In genomic region chr2:151261240-151261976, GRCh38 we compare ENCODE assay signal across 8 cellular contexts. TPM values are rescaled to one million over a fixed set of nuclear protein-coding genes. Genes with fewer than 3 reads are reported as not detected.
A peak's percentile ranks its signal among the peaks of the same experiment; 100 is the strongest.
DNase-seq lines count a peak whose midpoint lies in the region; ATAC-seq and TF ChIP-seq lines count a peak whose summit lies in the region.

RBM43 (minus strand) TSS chr2:151261863; CDS start chr2:151261727, 136 bp downstream.

- H3K36me3 Mint-ChIP-seq in IgD-negative memory B cell: no peaks in the 10 kb centered on the region
- no peaks in the 10 kb centered on the region for H3K36me3 Mint-ChIP-seq in activated T-helper 2 cell treated with anti-CD3 and anti-CD28 coated beads, Interferon-gamma antibody, Interleukin-2, Interleukin-4, amounts not matched to agents 10 μg/mL and 5 μg/mL and 100 μg/mL, durations not matched to agents 14 hours and 24 hours and 36 hours (ENCODE audit: low read depth)
- H3K36me3 Mint-ChIP-seq in natural killer cell treated with Interleukin-12 subunit alpha and Interleukin-12 subunit beta and Interleukin-15 and Interleukin-18, amount 100 ng/mL, for 72 hours: no peaks in the 10 kb centered on the region

- H3K36me3 ChIP-seq in Panc1 (ENCODE audit: control insufficient read depth, insufficient read depth, low read length): no peaks in the 10 kb centered on the region

- TF ChIP-seq CTCF in Panc1 (IDR thresholded peaks at IDR 0.05) (no peak; the same call in 1 of the 2 replicates), fibroblast of pulmonary artery (IDR thresholded peaks at IDR 0.05; ENCODE audit: low read length, missing control alignments) (no peak)

- intact Hi-C loops in Panc1 (cut with micrococcal nuclease; ENCODE audit: unreplicated experiment): no loop called here
- intact Hi-C loops in activated T-helper 2 cell treated with anti-CD3 and anti-CD28 coated beads, Interferon-gamma antibody, Interleukin-2, Interleukin-4, amounts not matched to agents 10 μg/mL and 5 μg/mL and 100 μg/mL, durations not matched to agents 14 hours and 24 hours and 36 hours (cut with micrococcal nuclease): loop anchor here (1.0 to 2.0 kb wide), 3 partner anchors 28 to 1675 kb away; partner anchors contain the start of genes MMADHC, NMI and RIF1

- H3K4me3 ChIP-seq in Panc1 (ENCODE audit: low read depth in 2 of 2, low read length in 2 of 2): peak within 1 kb of the TSS; percentile 71
- H3K4me3 ChIP-seq in fibroblast of pulmonary artery (replicated peaks; ENCODE audit: low read depth, low read length): peak within 1 kb of the TSS; percentile 68

- peak within 1 kb of the TSS; percentile 91 to 97 (median 96) for H3K4me3 Mint-ChIP-seq in IgD-negative memory B cell
- peak within 1 kb of the TSS; percentile 92 for H3K4me3 Mint-ChIP-seq in activated T-helper 2 cell treated with anti-CD3 and anti-CD28 coated beads, Interferon-gamma antibody, Interleukin-2, Interleukin-4, amounts not matched to agents 10 μg/mL and 5 μg/mL and 100 μg/mL, durations not matched to agents 14 hours and 24 hours and 36 hours (ENCODE audit: low read depth)
- peak within 1 kb of the TSS; percentile 95 for H3K4me3 Mint-ChIP-seq in natural killer cell treated with Interleukin-12 subunit alpha and Interleukin-12 subunit beta and Interleukin-15 and Interleukin-18, amount 100 ng/mL, for 72 hours

- peak; percentile 93 for ATAC-seq in GM21576 (IDR thresholded peaks at IDR 0.05; ENCODE audit: unreplicated experiment)
- ATAC-seq in Panc1: peak; percentile 93
- peak; percentile 95 to 96 for ATAC-seq in natural killer cell treated with Interleukin-12 subunit alpha and Interleukin-12 subunit beta and Interleukin-15 and Interleukin-18, amount 100 ng/mL, for 72 hours

- DNase-seq in DMS153 treated with DMSO at 0.1 percent for 48 hours (lab: John Stamatoyannopoulos, UW; ENCODE audit: unreplicated experiment) (peak; percentile 65), Panc1 (ENCODE audit: low read depth, low spot score) (no peak), fibroblast of pulmonary artery (ENCODE audit: low read depth) (peak; percentile 97)
- DNase-seq in activated T-helper 2 cell treated with anti-CD3 and anti-CD28 coated beads, Interferon-gamma antibody, Interleukin-2, Interleukin-4, amounts not matched to agents 10 μg/mL and 5 μg/mL and 100 μg/mL, durations not matched to agents 14 hours and 24 hours and 36 hours (ENCODE audit: low spot score): peak; percentile 86
- peak; percentile 90 for DNase-seq in natural killer cell treated with Interleukin-12 subunit alpha and Interleukin-12 subunit beta and Interleukin-15 and Interleukin-18, amount 100 ng/mL, for 72 hours (ENCODE audit: low spot score)
- DNase-seq in stimulated activated naive CD4-positive, alpha-beta T cell treated with Interleukin-2 at 50 U/mL for 16 hours (lab: John Stamatoyannopoulos, UW): peak; percentile 82

- peaks cover 12 to 32% (median 20%) of the 10 kb centered on the region in 3 donors for H3K4me1 Mint-ChIP-seq in IgD-negative memory B cell
- peaks cover 23% of the 10 kb centered on the region for H3K4me1 Mint-ChIP-seq in activated T-helper 2 cell treated with anti-CD3 and anti-CD28 coated beads, Interferon-gamma antibody, Interleukin-2, Interleukin-4, amounts not matched to agents 10 μg/mL and 5 μg/mL and 100 μg/mL, durations not matched to agents 14 hours and 24 hours and 36 hours (ENCODE audit: low read depth)
- peaks cover 25 to 30% of the 10 kb centered on the region in 2 donors for H3K4me1 Mint-ChIP-seq in natural killer cell treated with Interleukin-12 subunit alpha and Interleukin-12 subunit beta and Interleukin-15 and Interleukin-18, amount 100 ng/mL, for 72 hours (ENCODE audit: low read depth in 2 of 2)

- peak within 1 kb of the TSS; percentile 91 to 98 (median 93) for H3K27ac Mint-ChIP-seq in IgD-negative memory B cell
- H3K27ac Mint-ChIP-seq in activated T-helper 2 cell treated with anti-CD3 and anti-CD28 coated beads, Interferon-gamma antibody, Interleukin-2, Interleukin-4, amounts not matched to agents 10 μg/mL and 5 μg/mL and 100 μg/mL, durations not matched to agents 14 hours and 24 hours and 36 hours: peak within 1 kb of the TSS; percentile 97
- H3K27ac Mint-ChIP-seq in natural killer cell treated with Interleukin-12 subunit alpha and Interleukin-12 subunit beta and Interleukin-15 and Interleukin-18, amount 100 ng/mL, for 72 hours: peak within 1 kb of the TSS; percentile 98 to 99

- POLR2A ChIA-PET in Panc1 (lab: Charles Lee): interaction anchor here (0.6 to 0.7 kb wide), 2 partner anchors 42 to 519 kb away, joined by 3 to 5 read pairs; no protein-coding TSS in a partner anchor

- no TSS peak for BruUV-seq in Panc1 (replicated peaks; lab: Mats Ljungman, UMichigan)

- H3K9me3 ChIP-seq in Panc1 (ENCODE audit: control insufficient read depth, insufficient read depth, low read depth, low read length): no peaks in the 10 kb centered on the region

- in situ Hi-C loops in Panc1 (cut with HindIII; ENCODE audit: low pct_unique_long_range_greater_than_20kb, low sequenced_read_pairs): no loop called here

- H3K9me3 Mint-ChIP-seq in IgD-negative memory B cell: no peaks in the 10 kb centered on the region
- no peaks in the 10 kb centered on the region for H3K9me3 Mint-ChIP-seq in activated T-helper 2 cell treated with anti-CD3 and anti-CD28 coated beads, Interferon-gamma antibody, Interleukin-2, Interleukin-4, amounts not matched to agents 10 μg/mL and 5 μg/mL and 100 μg/mL, durations not matched to agents 14 hours and 24 hours and 36 hours
- H3K9me3 Mint-ChIP-seq in natural killer cell treated with Interleukin-12 subunit alpha and Interleukin-12 subunit beta and Interleukin-15 and Interleukin-18, amount 100 ng/mL, for 72 hours: no peaks in the 10 kb centered on the region

- no peaks in the 10 kb centered on the region for H3K27me3 Mint-ChIP-seq in IgD-negative memory B cell
- no peaks in the 10 kb centered on the region for H3K27me3 Mint-ChIP-seq in activated T-helper 2 cell treated with anti-CD3 and anti-CD28 coated beads, Interferon-gamma antibody, Interleukin-2, Interleukin-4, amounts not matched to agents 10 μg/mL and 5 μg/mL and 100 μg/mL, durations not matched to agents 14 hours and 24 hours and 36 hours (ENCODE audit: low read depth)
- no peaks in the 10 kb centered on the region for H3K27me3 Mint-ChIP-seq in natural killer cell treated with Interleukin-12 subunit alpha and Interleukin-12 subunit beta and Interleukin-15 and Interleukin-18, amount 100 ng/mL, for 72 hours

- CTCF ChIA-PET in Panc1 (lab: Charles Lee): no interaction called here

- H3K27ac ChIP-seq in Panc1 (ENCODE audit: low read length): peak within 1 kb of the TSS; percentile 98

- H3K27me3 ChIP-seq in Panc1 (ENCODE audit: control insufficient read depth, insufficient read depth, low read length): no peaks in the 10 kb centered on the region

- H3K4me1 ChIP-seq in Panc1 (ENCODE audit: control insufficient read depth, insufficient read depth, low read length): peaks cover 16% of the 10 kb centered on the region

RNA-seq across cellular contexts. Expression of gene RBM43, which starts in this region (rescaled TPM):
- 1.8 TPM for polyA plus RNA-seq in IgD-negative memory B cell
- 3.7 TPM for total RNA-seq in Panc1 (2021; ENCODE audit: unreplicated experiment)
- 1.7 TPM for polyA plus RNA-seq in Panc1 (2012; ENCODE audit: insufficient read length)
- total RNA-seq in activated T-helper 2 cell treated with anti-CD3 and anti-CD28 coated beads, Interferon-gamma antibody, Interleukin-2, Interleukin-4, amounts not matched to agents 10 μg/mL and 5 μg/mL and 100 μg/mL, durations not matched to agents 14 hours and 24 hours and 36 hours: 2.6 and 2.8 TPM in 2 replicates
- 1 to 10 TPM; 2.7 to 4.5 TPM for total RNA-seq in natural killer cell treated with Interleukin-12 subunit alpha and Interleukin-12 subunit beta and Interleukin-15 and Interleukin-18, amount 100 ng/mL, for 72 hours
